20 cellular contexts compared by ENCODE assay signal in genomic region chr2:217795067-217795466, GRCh38.
DNase-seq lines count a peak whose midpoint lies in the region; ATAC-seq, FAIRE-seq and TF ChIP-seq lines count a peak whose summit lies in the region.
"Had no signal": no experiment of that assay in that cellular context is flagged by ENCODE, and none has a peak within 500 bp of the region (broad histone marks: within the 10 kb centered on the region; RNA-seq: fewer than 3 reads in every experiment).

No MANE protein-coding gene starts in this region.

- intact Hi-C loops in posterior vena cava (cut with DNase I) = no loop called here

- H3K9me3 Mint-ChIP-seq in astrocyte (ENCODE audit: unreplicated experiment) = no peaks in the 10 kb centered on the region
- H3K9me3 Mint-ChIP-seq in mesothelial cell of epicardium = no peaks in the 10 kb centered on the region
- H3K9me3 Mint-ChIP-seq: CD4-positive, alpha-beta memory T cell had no signal

- no peak overlapping the region for H3K27ac ChIP-seq in astrocyte (ENCODE audit: low read depth, low read length)
- H3K27ac ChIP-seq: BLaER1, KMS-11, PC-9, RWPE1 had no signal

- peaks cover 34% of the 10 kb centered on the region for H4K20me1 ChIP-seq in astrocyte (ENCODE audit: insufficient read depth, low read length)
- H4K20me1 ChIP-seq: BLaER1 had no signal

- H3K79me2 ChIP-seq in astrocyte (ENCODE audit: insufficient read depth, low read length) = no peaks in the 10 kb centered on the region

- no peak overlapping the region for H2AFZ ChIP-seq in astrocyte (ENCODE audit: low read depth, low read length)
- H2AFZ ChIP-seq: PC-9 had no signal

- H3K27me3 Mint-ChIP-seq in astrocyte (ENCODE audit: low read depth, unreplicated experiment) (no peaks in the 10 kb centered on the region), mesothelial cell of epicardium (ENCODE audit: low read depth) (no peaks in the 10 kb centered on the region)
- H3K27me3 Mint-ChIP-seq: CD4-positive, alpha-beta memory T cell had no signal

- H3K4me1 ChIP-seq in astrocyte (ENCODE audit: insufficient read depth, low read length) = peaks cover 22% of the 10 kb centered on the region

- no peak overlapping the region for H3K9ac ChIP-seq in astrocyte (ENCODE audit: low read length)
- H3K9ac ChIP-seq: BLaER1, KMS-11 had no signal

- no peaks in the 10 kb centered on the region for H3K9me3 ChIP-seq in astrocyte (ENCODE audit: insufficient read depth, low read depth, low read length)
- H3K9me3 ChIP-seq: BLaER1 had no signal

- FAIRE-seq in GM12891 (lab: Jason Lieb, UNC) (peak; percentile 59), astrocyte (lab: Jason Lieb, UNC) (peak; percentile 56)
- FAIRE-seq: GM12892, GM18507 had no signal

- H3K36me3 ChIP-seq in astrocyte (ENCODE audit: insufficient read depth, low read length) = peaks cover 11% of the 10 kb centered on the region
- H3K36me3 ChIP-seq: BLaER1 had no signal

- H3K4me3 Mint-ChIP-seq in astrocyte (ENCODE audit: unreplicated experiment) (no peak overlapping the region), mesothelial cell of epicardium (no peak overlapping the region)
- H3K4me3 Mint-ChIP-seq: CD4-positive, alpha-beta memory T cell had no signal

- no peak for ATAC-seq in left lobe of liver
- ATAC-seq in GM18870 (IDR thresholded peaks at IDR 0.05; ENCODE audit: unreplicated experiment) = no peak

- H3K4me2 ChIP-seq in astrocyte (ENCODE audit: low read length) = no peak overlapping the region
- H3K4me2 ChIP-seq: BLaER1, KMS-11, PC-9 had no signal

- DNase-seq in GM12891 (ENCODE audit: insufficient read length, low spot score) = no peak
- DNase-seq in astrocyte (ENCODE audit: low read depth) = no peak
- DNase-seq in left lobe of liver (ENCODE audit: low spot score) = peak; percentile 21
- peak; percentile 50 for DNase-seq in posterior vena cava (ENCODE audit: low spot score)
- no peak for DNase-seq in mesothelial cell of epicardium (ENCODE audit: low spot score in 2 of 2, unreplicated experiment in 2 of 2)
- DNase-seq in SW 1271 (lab: John Stamatoyannopoulos, UW) = no peak
- DNase-seq: CD4-positive, alpha-beta memory T cell; DMS153; NCI-H1417 treated with DMSO at 0.1 percent for 48 hours; NCI-H187 treated with DMSO at 0.1 percent for 48 hours; NCI-H2227 treated with DMSO at 0.1 percent for 48 hours; NCI-H524; PC-9; SIG-M5 had no signal

- TF ChIP-seq POLR2A in GM12891 (IDR thresholded peaks at IDR 0.05; ENCODE audit: low read depth, low read length) = no peak

- H3K27ac Mint-ChIP-seq in astrocyte (ENCODE audit: unreplicated experiment) (no peak overlapping the region), mesothelial cell of epicardium (no peak overlapping the region)
- H3K27ac Mint-ChIP-seq: CD4-positive, alpha-beta memory T cell had no signal

- no peak for TF ChIP-seq CTCF in astrocyte (IDR thresholded peaks at IDR 0.05; ENCODE audit: insufficient read depth, low read depth, low read length)
- TF ChIP-seq CTCF in mesothelial cell of epicardium (IDR thresholded peaks at IDR 0.05; ENCODE audit: unreplicated experiment) = no peak

- H3K27me3 ChIP-seq in astrocyte (ENCODE audit: insufficient read depth, low read length) = no peaks in the 10 kb centered on the region
- H3K27me3 ChIP-seq: BLaER1 had no signal

- H3K4me1 Mint-ChIP-seq in astrocyte (ENCODE audit: low read depth, unreplicated experiment) = peaks cover 42% of the 10 kb centered on the region
- H3K4me1 Mint-ChIP-seq in mesothelial cell of epicardium = peaks cover 15% of the 10 kb centered on the region

- no peak overlapping the region for H3K4me3 ChIP-seq in astrocyte (ENCODE audit: insufficient read depth, low read depth, low read length)
- H3K4me3 ChIP-seq: BLaER1, PC-9 had no signal

- H3K36me3 Mint-ChIP-seq in astrocyte (ENCODE audit: low read depth, unreplicated experiment) = peaks cover 9% of the 10 kb centered on the region
- H3K36me3 Mint-ChIP-seq in mesothelial cell of epicardium = no peaks in the 10 kb centered on the region
- H3K36me3 Mint-ChIP-seq: CD4-positive, alpha-beta memory T cell had no signal

TF ChIP-seq in GM12891, 5 proteins besides CTCF, POLR2A, EP300 and RAD21:
- TF ChIP-seq TAF1 (IDR thresholded peaks at IDR 0.05; ENCODE audit: low read depth, low read length) = no peak
- no peak for TF ChIP-seq PAX5 (IDR thresholded peaks at IDR 0.05; ENCODE audit: insufficient read depth, low read length, severe bottlenecking)
- TF ChIP-seq SPI1 (IDR thresholded peaks at IDR 0.05; ENCODE audit: low read depth, low read length) = no peak
- TF ChIP-seq POLR2AphosphoS5 (IDR thresholded peaks at IDR 0.05; ENCODE audit: low read depth, low read length) = no peak
- no peak for TF ChIP-seq POU2F2 (IDR thresholded peaks at IDR 0.05; ENCODE audit: low read depth, low read length)

Comparison
In these comparisons a context has a peak if more than half of its experiments do, and no peak if none do; other contexts are left out.
1. DNase-seq: peak in left lobe of liver (single experiment) and posterior vena cava (single experiment); none in GM12891 (single experiment), astrocyte (single experiment), mesothelial cell of epicardium (0 of 2) and SW 1271 (0 of 2).